In genomic region chr19:4385291-4386037, GRCh38 we compare ENCODE assay signal across 1 cellular context.
TF ChIP-seq lines count a peak whose summit lies in the region.

No MANE protein-coding gene starts in this region.

TF ChIP-seq in HepG2, 621 proteins besides CTCF, POLR2A, EP300 and RAD21 (continued from another document and continues in another):
- TF ChIP-seq HNF4A (CRISPR knock-in tag; IDR thresholded peaks at IDR 0.05) (peak; percentile 91), BHLHE40 (IDR thresholded peaks at IDR 0.05; ENCODE audit: low read length) (peak; percentile 88), ZNF317 (CRISPR knock-in tag; IDR thresholded peaks at IDR 0.05) (no peak), TEAD3 (CRISPR knock-in tag; optimal IDR thresholded peaks at IDR 0.05; ENCODE audit: borderline replicate concordance) (no peak), SRSF1 (optimal IDR thresholded peaks at IDR 0.05; ENCODE audit: low read depth, low read length) (no peak), KDM4B (CRISPR knock-in tag; IDR thresholded peaks at IDR 0.05) (no peak), GPBP1L1 (CRISPR knock-in tag; IDR thresholded peaks at IDR 0.05) (no peak), CBFB (CRISPR knock-in tag; IDR thresholded peaks at IDR 0.05) (no peak), TCF7L2 (IDR thresholded peaks at IDR 0.05; ENCODE audit: low read depth, low read length) (no peak), ZNF235 (CRISPR knock-in tag; IDR thresholded peaks at IDR 0.05; ENCODE audit: borderline replicate concordance) (no peak), NFE2 (CRISPR knock-in tag; IDR thresholded peaks at IDR 0.05) (no peak), ZNF367 (CRISPR knock-in tag; IDR thresholded peaks at IDR 0.05; ENCODE audit: borderline replicate concordance) (no peak), ZNF773 (CRISPR knock-in tag; IDR thresholded peaks at IDR 0.05; ENCODE audit: borderline replicate concordance) (no peak), ZNF563 (CRISPR knock-in tag; IDR thresholded peaks at IDR 0.05) (no peak), ZBTB37 (CRISPR knock-in tag; IDR thresholded peaks at IDR 0.05) (no peak), NCOA5 (CRISPR knock-in tag; IDR thresholded peaks at IDR 0.05) (no peak), ZNF569 (CRISPR knock-in tag; IDR thresholded peaks at IDR 0.05; ENCODE audit: borderline replicate concordance) (no peak), ZNF274 (CRISPR knock-in tag; IDR thresholded peaks at IDR 0.05) (no peak; the same call in 1 of the 2 replicates), TSC22D2 (CRISPR knock-in tag; IDR thresholded peaks at IDR 0.05; ENCODE audit: borderline replicate concordance) (no peak), ZBTB7B (CRISPR knock-in tag; IDR thresholded peaks at IDR 0.05) (peak; percentile 84), ZNF224 (CRISPR knock-in tag; IDR thresholded peaks at IDR 0.05) (no peak), ZNF766 (CRISPR knock-in tag; IDR thresholded peaks at IDR 0.05; ENCODE audit: borderline replicate concordance) (no peak), ERF (CRISPR knock-in tag; IDR thresholded peaks at IDR 0.05) (no peak), SALL1 (CRISPR knock-in tag; IDR thresholded peaks at IDR 0.05) (peak; percentile 46; the same call in 1 of the 2 replicates), MEIS1 (CRISPR knock-in tag; IDR thresholded peaks at IDR 0.05; ENCODE audit: borderline replicate concordance) (no peak), ZNF549 (CRISPR knock-in tag; IDR thresholded peaks at IDR 0.05) (no peak), ARID5B (CRISPR knock-in tag; IDR thresholded peaks at IDR 0.05) (peak; percentile 50; the same call in 1 of the 2 replicates), ZNF678 (CRISPR knock-in tag; IDR thresholded peaks at IDR 0.05) (no peak), TRAFD1 (CRISPR knock-in tag; IDR thresholded peaks at IDR 0.05; ENCODE audit: borderline replicate concordance) (no peak), ZSCAN5A (CRISPR knock-in tag; IDR thresholded peaks at IDR 0.05; ENCODE audit: borderline replicate concordance) (no peak), RBM39 (IDR thresholded peaks at IDR 0.05; ENCODE audit: low read depth, low read length, poor library complexity, severe bottlenecking) (no peak), JARID2 (CRISPR knock-in tag; IDR thresholded peaks at IDR 0.05; ENCODE audit: insufficient replicate concordance) (no peak), RORA (CRISPR knock-in tag; IDR thresholded peaks at IDR 0.05) (no peak), SAFB2 (CRISPR knock-in tag; IDR thresholded peaks at IDR 0.05; ENCODE audit: borderline replicate concordance, low read depth) (no peak), SOX5 (CRISPR knock-in tag; IDR thresholded peaks at IDR 0.05; ENCODE audit: borderline replicate concordance) (0 out of 2 replicates have a peak, but pooled peaks have one; percentile 15), FOXK2 (IDR thresholded peaks at IDR 0.05) (no peak), ZFP90 (CRISPR knock-in tag; IDR thresholded peaks at IDR 0.05; ENCODE audit: borderline replicate concordance) (no peak), HINFP (CRISPR knock-in tag; IDR thresholded peaks at IDR 0.05; ENCODE audit: low read depth) (no peak), ARHGAP35 (CRISPR knock-in tag; IDR thresholded peaks at IDR 0.05; ENCODE audit: borderline replicate concordance) (no peak), RFXAP (CRISPR knock-in tag; IDR thresholded peaks at IDR 0.05; ENCODE audit: borderline replicate concordance) (0 out of 2 replicates have a peak, but pooled peaks have one; percentile 18), RFX3 (CRISPR knock-in tag; IDR thresholded peaks at IDR 0.05) (no peak), DR1 (CRISPR knock-in tag; IDR thresholded peaks at IDR 0.05) (no peak), MTF2 (CRISPR knock-in tag; IDR thresholded peaks at IDR 0.05; ENCODE audit: borderline replicate concordance) (no peak), CEBPZ (IDR thresholded peaks at IDR 0.05; ENCODE audit: low read length) (no peak), ZBTB38 (CRISPR knock-in tag; IDR thresholded peaks at IDR 0.05) (peak; percentile 5; the same call in 1 of the 2 replicates), HOMEZ (CRISPR knock-in tag; IDR thresholded peaks at IDR 0.05; ENCODE audit: low read depth) (no peak), ZNF441 (CRISPR knock-in tag; IDR thresholded peaks at IDR 0.05; ENCODE audit: borderline replicate concordance) (no peak), XRCC5 (optimal IDR thresholded peaks at IDR 0.05; ENCODE audit: low read length) (peak; percentile 35), NR2F2 (IDR thresholded peaks at IDR 0.05; ENCODE audit: borderline replicate concordance, low read depth) (no peak), TP53 (CRISPR knock-in tag; conservative IDR thresholded peaks at IDR 0.05) (no peak), ZFY (CRISPR knock-in tag; IDR thresholded peaks at IDR 0.05) (no peak), CREB1 (IDR thresholded peaks at IDR 0.05) (no peak), CREB1 (CRISPR knock-in tag; IDR thresholded peaks at IDR 0.05) (no peak), ZNF280B (CRISPR knock-in tag; IDR thresholded peaks at IDR 0.05; ENCODE audit: borderline replicate concordance) (no peak)
